ENCODE assay signal across 20 cellular contexts in the genomic region with DNA sequence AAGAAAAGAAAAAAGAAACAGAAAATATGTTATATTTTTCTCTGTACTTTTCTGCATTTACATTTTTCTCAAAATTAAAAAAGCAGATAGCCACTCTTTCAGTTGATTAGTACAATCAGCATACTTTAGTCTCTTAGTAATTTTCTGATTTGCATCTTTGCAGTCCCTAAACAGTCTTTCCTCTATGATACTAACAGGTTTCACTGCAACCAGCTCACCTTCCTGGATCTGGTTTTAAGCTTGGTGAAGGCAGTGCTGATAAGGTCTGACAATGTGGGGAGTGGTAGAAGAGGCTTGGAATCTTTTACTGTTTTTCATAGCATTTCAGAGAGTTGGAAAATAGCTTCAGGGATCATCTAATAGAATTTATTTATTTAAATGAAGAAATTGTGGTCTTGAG.
"Had no signal": no experiment of that assay in that cellular context is flagged by ENCODE, and none has a peak within 500 bp of the region (broad histone marks: within the 10 kb centered on the region; RNA-seq: fewer than 3 reads in every experiment).

No MANE protein-coding gene starts in this region.

- H3K9me3 Mint-ChIP-seq: activated naive CD4-positive, alpha-beta T cell treated with anti-CD3 and anti-CD28 coated beads for 36 hours; activated naive CD8-positive, alpha-beta T cell treated with anti-CD3 and anti-CD28 coated beads, Interleukin-2, amount 10 ng/mL, durations not matched to agents 7 days and 5 days; activated T-cell treated with anti-CD3 and anti-CD28 coated beads, Interleukin-2, amount 50 U/mL, for 24 hours; activated T-helper 2 cell treated with anti-CD3 and anti-CD28 coated beads, Interferon-gamma antibody, Interleukin-2, Interleukin-4, amounts not matched to agents 10 μg/mL and 5 μg/mL and 100 μg/mL, durations not matched to agents 14 hours and 24 hours and 36 hours; natural killer cell treated with Interleukin-12 subunit alpha and Interleukin-12 subunit beta and Interleukin-15 and Interleukin-18, amount 100 ng/mL, for 72 hours; T-helper 2 cell treated with Interferon-gamma antibody and Interleukin-4, amounts not matched to agents 5 μg/mL and 100 μg/mL, for 36 hours had no signal

- H3K36me3 ChIP-seq: breast epithelium, colonic mucosa, esophagus muscularis mucosa, left ventricle myocardium inferior, prostate gland, spleen, WERI-Rb-1 had no signal

- H3K27me3 Mint-ChIP-seq: activated naive CD8-positive, alpha-beta T cell treated with anti-CD3 and anti-CD28 coated beads, Interleukin-2, amount 10 ng/mL, durations not matched to agents 7 days and 5 days; activated T-cell treated with anti-CD3 and anti-CD28 coated beads, Interleukin-2, amount 50 U/mL, for 24 hours; natural killer cell treated with Interleukin-12 subunit alpha and Interleukin-12 subunit beta and Interleukin-15 and Interleukin-18, amount 100 ng/mL, for 72 hours had no signal

- DNase-seq: activated CD8-positive, alpha-beta memory T cell treated with anti-CD3 and anti-CD28 coated beads, Interleukin-2, amount 50 U/mL, for 4 hours; activated naive CD4-positive, alpha-beta T cell treated with anti-CD3 and anti-CD28 coated beads for 36 hours; activated naive CD8-positive, alpha-beta T cell treated with anti-CD3 and anti-CD28 coated beads, Interleukin-2, amount 10 ng/mL, durations not matched to agents 7 days and 5 days; activated T-cell treated with anti-CD3 and anti-CD28 coated beads, Interleukin-2, amount 50 U/mL, for 24 hours; amniotic stem cell; colonic mucosa; dorsolateral prefrontal cortex; hippocampal formation; left ventricle myocardium inferior; midbrain; spleen; stimulated activated CD4-positive, alpha-beta T cell treated with anti-CD3 and anti-CD28 coated beads, Interleukin-4, amount 100 ng/mL, for 24 hours; stimulated activated naive CD8-positive, alpha-beta T cell treated with anti-CD3 and anti-CD28 coated beads, Interleukin-15, Interleukin-2, amounts not matched to agents 100 U/mL and 50 U/mL, for 24 hours; WERI-Rb-1 had no signal

- H3K36me3 Mint-ChIP-seq: natural killer cell treated with Interleukin-12 subunit alpha and Interleukin-12 subunit beta and Interleukin-15 and Interleukin-18, amount 100 ng/mL, for 72 hours had no signal

- H3K9me3 ChIP-seq: breast epithelium, colonic mucosa, esophagus muscularis mucosa, left ventricle myocardium inferior, prostate gland, spleen had no signal

- H3K4me3 Mint-ChIP-seq: activated naive CD4-positive, alpha-beta T cell treated with anti-CD3 and anti-CD28 coated beads for 36 hours; activated naive CD8-positive, alpha-beta T cell treated with anti-CD3 and anti-CD28 coated beads, Interleukin-2, amount 10 ng/mL, durations not matched to agents 7 days and 5 days; activated T-cell treated with anti-CD3 and anti-CD28 coated beads, Interleukin-2, amount 50 U/mL, for 24 hours; natural killer cell treated with Interleukin-12 subunit alpha and Interleukin-12 subunit beta and Interleukin-15 and Interleukin-18, amount 100 ng/mL, for 72 hours; T-helper 2 cell treated with Interferon-gamma antibody and Interleukin-4, amounts not matched to agents 5 μg/mL and 100 μg/mL, for 36 hours had no signal

- H3K4me1 ChIP-seq: breast epithelium, colonic mucosa, prostate gland had no signal

- H3K27ac Mint-ChIP-seq: activated naive CD4-positive, alpha-beta T cell treated with anti-CD3 and anti-CD28 coated beads for 36 hours; activated naive CD8-positive, alpha-beta T cell treated with anti-CD3 and anti-CD28 coated beads, Interleukin-2, amount 10 ng/mL, durations not matched to agents 7 days and 5 days; activated T-cell treated with anti-CD3 and anti-CD28 coated beads, Interleukin-2, amount 50 U/mL, for 24 hours; activated T-helper 2 cell treated with anti-CD3 and anti-CD28 coated beads, Interferon-gamma antibody, Interleukin-2, Interleukin-4, amounts not matched to agents 10 μg/mL and 5 μg/mL and 100 μg/mL, durations not matched to agents 14 hours and 24 hours and 36 hours; natural killer cell treated with Interleukin-12 subunit alpha and Interleukin-12 subunit beta and Interleukin-15 and Interleukin-18, amount 100 ng/mL, for 72 hours; T-helper 2 cell treated with Interferon-gamma antibody and Interleukin-4, amounts not matched to agents 5 μg/mL and 100 μg/mL, for 36 hours had no signal

- ATAC-seq: natural killer cell treated with Interleukin-12 subunit alpha and Interleukin-12 subunit beta and Interleukin-15 and Interleukin-18, amount 100 ng/mL, for 72 hours; stimulated activated naive CD8-positive, alpha-beta T cell treated with anti-CD3 and anti-CD28 coated beads, Interleukin-15, Interleukin-2, amounts not matched to agents 100 U/mL and 50 U/mL, for 24 hours had no signal

- H3K27me3 ChIP-seq: breast epithelium, colonic mucosa, dorsolateral prefrontal cortex, esophagus muscularis mucosa, spleen had no signal

- H3K4me3 ChIP-seq: breast epithelium, colonic mucosa, dorsolateral prefrontal cortex, esophagus muscularis mucosa, left ventricle myocardium inferior, prostate gland, spleen had no signal

- H3K27ac ChIP-seq: breast epithelium, colonic mucosa, dorsolateral prefrontal cortex, esophagus muscularis mucosa, left ventricle myocardium inferior, prostate gland, spleen, WERI-Rb-1 had no signal
